Comparison of ENCODE assay signal across 1 cellular context in the genomic region with DNA sequence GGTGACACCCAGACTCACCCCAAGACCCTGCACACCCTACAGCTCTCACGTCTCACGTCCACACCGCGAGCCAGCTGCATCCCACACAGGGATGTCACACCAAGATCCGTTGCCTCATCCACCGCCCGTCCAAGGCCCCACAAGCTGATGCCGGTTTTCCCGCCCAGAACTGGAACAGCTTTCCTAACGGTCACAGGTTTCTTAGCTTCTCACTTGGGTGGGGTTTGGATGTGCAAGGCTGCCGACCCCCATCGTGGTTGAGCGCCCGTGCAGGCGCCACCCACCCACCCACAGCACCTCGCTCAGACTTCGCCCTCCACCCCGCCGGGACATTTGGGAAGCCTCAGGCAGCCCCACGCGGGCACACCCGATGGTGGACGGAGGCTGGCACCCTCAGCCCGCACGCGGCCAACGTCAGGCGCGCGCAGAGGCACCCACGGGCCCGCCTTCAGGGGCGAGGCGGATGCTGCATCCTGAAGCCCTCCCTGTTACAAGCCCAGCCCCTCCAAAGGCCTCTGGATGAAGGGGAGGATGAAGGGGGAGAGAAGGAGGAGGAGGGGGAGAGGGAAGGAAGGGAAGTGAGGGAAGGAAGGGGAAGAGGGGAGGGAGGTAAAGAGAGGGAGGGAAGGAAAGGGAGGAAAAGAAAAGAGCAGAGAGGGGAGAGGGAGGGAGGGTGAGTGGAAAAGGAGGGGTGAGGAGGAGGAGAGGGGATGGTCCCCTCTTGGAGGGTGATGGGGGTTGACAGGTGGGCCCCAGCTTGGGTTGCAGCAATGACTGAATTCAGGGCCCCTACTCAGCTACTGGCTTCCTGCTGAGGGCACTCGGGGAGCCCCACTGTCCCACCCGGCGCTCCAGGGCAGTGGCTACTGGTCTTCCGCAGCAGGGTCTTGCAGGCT.
TF ChIP-seq lines count a peak whose summit lies in the region.

No MANE protein-coding gene starts in this region.

TF ChIP-seq in SK-N-SH, 30 proteins besides CTCF, POLR2A, EP300 and RAD21 (continued from another document):
- TF ChIP-seq, protein P1, sequence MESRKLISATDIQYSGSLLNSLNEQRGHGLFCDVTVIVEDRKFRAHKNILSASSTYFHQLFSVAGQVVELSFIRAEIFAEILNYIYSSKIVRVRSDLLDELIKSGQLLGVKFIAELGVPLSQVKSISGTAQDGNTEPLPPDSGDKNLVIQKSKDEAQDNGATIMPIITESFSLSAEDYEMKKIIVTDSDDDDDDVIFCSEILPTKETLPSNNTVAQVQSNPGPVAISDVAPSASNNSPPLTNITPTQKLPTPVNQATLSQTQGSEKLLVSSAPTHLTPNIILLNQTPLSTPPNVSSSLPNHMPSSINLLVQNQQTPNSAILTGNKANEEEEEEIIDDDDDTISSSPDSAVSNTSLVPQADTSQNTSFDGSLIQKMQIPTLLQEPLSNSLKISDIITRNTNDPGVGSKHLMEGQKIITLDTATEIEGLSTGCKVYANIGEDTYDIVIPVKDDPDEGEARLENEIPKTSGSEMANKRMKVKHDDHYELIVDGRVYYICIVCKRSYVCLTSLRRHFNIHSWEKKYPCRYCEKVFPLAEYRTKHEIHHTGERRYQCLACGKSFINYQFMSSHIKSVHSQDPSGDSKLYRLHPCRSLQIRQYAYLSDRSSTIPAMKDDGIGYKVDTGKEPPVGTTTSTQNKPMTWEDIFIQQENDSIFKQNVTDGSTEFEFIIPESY (IDR thresholded peaks at IDR 0.05; ENCODE audit: borderline replicate concordance, low read depth): no peak
- TF ChIP-seq FOXJ3 (CRISPR knock-in tag; IDR thresholded peaks at IDR 0.05) (no peak), MAX (IDR thresholded peaks at IDR 0.05; ENCODE audit: low read depth) (no peak)
